8 cellular contexts compared by ENCODE assay signal in the genomic region with DNA sequence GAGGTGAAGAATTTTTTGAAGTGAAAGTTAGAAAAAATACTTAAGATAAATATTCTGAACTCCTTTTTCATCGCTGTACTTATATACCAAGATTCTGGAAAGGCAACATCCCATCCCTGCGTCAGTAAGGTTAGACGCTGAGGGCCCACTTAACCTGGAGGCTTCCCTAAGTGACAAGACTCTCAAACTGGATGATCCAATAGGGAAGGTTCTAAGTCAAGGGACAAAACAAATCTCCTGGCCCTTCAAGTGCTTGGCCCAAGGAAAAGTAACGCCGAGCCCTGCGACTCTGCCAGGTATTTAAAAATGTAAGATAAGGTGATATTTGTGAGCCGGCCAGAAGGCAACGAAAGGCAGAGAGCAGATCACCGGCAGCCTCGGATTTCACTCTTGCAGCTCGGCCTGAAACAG. TPM values are rescaled to one million over a fixed set of nuclear protein-coding genes. Genes with fewer than 3 reads are reported as not detected.
DNase-seq lines count a peak whose midpoint lies in the region; ATAC-seq and TF ChIP-seq lines count a peak whose summit lies in the region.

No MANE protein-coding gene starts in this region.

- H3K4me3 Mint-ChIP-seq in dendritic cell treated with granulocyte-macrophage colony-stimulating factor and Interleukin-4, amounts not matched to agents 40 ng/mL and 50 ng/mL, for 4 days, result peak overlapping the region; percentile 76
- peak overlapping the region; percentile 95 for H3K4me3 Mint-ChIP-seq in natural killer cell

- H3K27me3 Mint-ChIP-seq in dendritic cell treated with granulocyte-macrophage colony-stimulating factor and Interleukin-4, amounts not matched to agents 40 ng/mL and 50 ng/mL, for 4 days, result peaks cover 8% of the 10 kb centered on the region
- H3K27me3 Mint-ChIP-seq in natural killer cell (ENCODE audit: low read depth in 2 of 2), result no peaks in the 10 kb centered on the region

- DNase-seq in NCI-H2029 treated with DMSO at 0.1 percent for 48 hours (lab: John Stamatoyannopoulos, UW) (peak; percentile 48), natural killer cell (no peak), GM20000 (ENCODE audit: low spot score) (no peak)
- DNase-seq in stimulated activated naive CD4-positive, alpha-beta T cell (lab: John Stamatoyannopoulos, UW), result no peak
- no peak for DNase-seq in stimulated activated CD4-positive, alpha-beta T cell treated with anti-CD3 and anti-CD28 coated beads, Interleukin-4, amount 100 ng/mL, for 24 hours

- intact Hi-C loops in dendritic cell treated with granulocyte-macrophage colony-stimulating factor and Interleukin-4, amounts not matched to agents 40 ng/mL and 50 ng/mL, for 4 days (cut with micrococcal nuclease), result loop anchor here (5.0 to 10.0 kb wide), 3 partner anchors 79 to 669 kb away; a partner anchor contains a TSS
- intact Hi-C loops in natural killer cell (cut with micrococcal nuclease), result loop anchor here (5.0 kb wide), 1 partner anchor 34 kb away; no protein-coding TSS in a partner anchor

- peaks cover 20% of the 10 kb centered on the region for H3K4me1 Mint-ChIP-seq in dendritic cell treated with granulocyte-macrophage colony-stimulating factor and Interleukin-4, amounts not matched to agents 40 ng/mL and 50 ng/mL, for 4 days (ENCODE audit: low read depth)
- peaks cover 43 to 44% of the 10 kb centered on the region in 2 donors for H3K4me1 Mint-ChIP-seq in natural killer cell

- no peaks in the 10 kb centered on the region for H3K9me3 Mint-ChIP-seq in dendritic cell treated with granulocyte-macrophage colony-stimulating factor and Interleukin-4, amounts not matched to agents 40 ng/mL and 50 ng/mL, for 4 days
- H3K9me3 Mint-ChIP-seq in natural killer cell, result no peaks in the 10 kb centered on the region

- no peak overlapping the region for H3K27ac Mint-ChIP-seq in dendritic cell treated with granulocyte-macrophage colony-stimulating factor and Interleukin-4, amounts not matched to agents 40 ng/mL and 50 ng/mL, for 4 days
- H3K27ac Mint-ChIP-seq in natural killer cell, result peak overlapping the region; percentile 92 to 93

- H3K27ac ChIP-seq in C4-2B, result peak overlapping the region; percentile 99

- ATAC-seq in natural killer cell (no peak), HG02885 (IDR thresholded peaks at IDR 0.05; ENCODE audit: poor library complexity, unreplicated experiment) (no peak)

- TF ChIP-seq CTCF in C4-2B (conservative IDR thresholded peaks at IDR 0.05) (no peak), natural killer cell (IDR thresholded peaks at IDR 0.05) (no peak), GM20000 (IDR thresholded peaks at IDR 0.05; ENCODE audit: extremely low read depth, missing control alignments) (no peak)

- H3K36me3 Mint-ChIP-seq in dendritic cell treated with granulocyte-macrophage colony-stimulating factor and Interleukin-4, amounts not matched to agents 40 ng/mL and 50 ng/mL, for 4 days (ENCODE audit: low read depth), result no peaks in the 10 kb centered on the region
- no peaks in the 10 kb centered on the region for H3K36me3 Mint-ChIP-seq in natural killer cell

RNA-seq across cellular contexts. Expression of a gene that starts 1.3 kb away (rescaled TPM):
- total RNA-seq in natural killer cell, result 10 to 100 TPM; 53.3 to 79.3 (median 66.6) TPM
